19 cellular contexts compared by ENCODE assay signal in genomic region chr18:61948842-61949438, GRCh38. TPM values are rescaled to one million over a fixed set of nuclear protein-coding genes. Genes with fewer than 3 reads are reported as not detected.
DNase-seq lines count a peak whose midpoint lies in the region; ATAC-seq and TF ChIP-seq lines count a peak whose summit lies in the region.
"Had no signal": no experiment of that assay in that cellular context is flagged by ENCODE, and none has a peak within 500 bp of the region (broad histone marks: within the 10 kb centered on the region; RNA-seq: fewer than 3 reads in every experiment).

No MANE protein-coding gene starts in this region.

- no peaks in the 10 kb centered on the region for H3K27me3 ChIP-seq in RWPE2 (ENCODE audit: insufficient read depth, poor library complexity, severe bottlenecking)
- no peaks in the 10 kb centered on the region for H3K27me3 ChIP-seq in H7 (ENCODE audit: control insufficient read depth, insufficient read depth, low read length)

- no peak overlapping the region for H3K27ac Mint-ChIP-seq in effector memory CD8-positive, alpha-beta T cell
- H3K27ac Mint-ChIP-seq in nephron, result peak overlapping the region; percentile 26 to 63 (median 40)
- H3K27ac Mint-ChIP-seq: activated naive CD8-positive, alpha-beta T cell treated with anti-CD3 and anti-CD28 coated beads, Interleukin-2, amount 10 ng/mL, durations not matched to agents 7 days and 5 days; activated T-cell treated with anti-CD3 and anti-CD28 coated beads, Interleukin-2, amount 50 U/mL, for 24 hours had no signal

- peak; percentile 21 for DNase-seq in G401 (ENCODE audit: low spot score)
- no peak for DNase-seq in RWPE2 (ENCODE audit: low spot score)
- DNase-seq in effector memory CD8-positive, alpha-beta T cell, result no peak
- no peak for DNase-seq in H7
- no peak for DNase-seq in kidney tubule cell (ENCODE audit: low spot score)
- DNase-seq in activated CD4-positive, alpha-beta T cell treated with anti-CD3 and anti-CD28 coated beads for 1 hour, result no peak
- DNase-seq: activated CD4-positive, alpha-beta T cell treated with anti-CD3 and anti-CD28 coated beads, Interleukin-2, amount 50 U/mL, for 4 hours; activated naive CD8-positive, alpha-beta T cell treated with anti-CD3 and anti-CD28 coated beads, Interleukin-2, amount 10 ng/mL, durations not matched to agents 7 days and 5 days; activated T-cell treated with anti-CD3 and anti-CD28 coated beads, Interleukin-2, amount 50 U/mL, for 24 hours; AML-193; left colon; NCI-H1092 treated with DMSO at 0.1 percent for 48 hours; NCI-H2107; NCI-H774; posterior cingulate gyrus had no signal

- in situ Hi-C loops in G401 (cut with HindIII; ENCODE audit: low sequenced_read_pairs), result no loop called here

- peaks cover 9 to 17% of the 10 kb centered on the region in 2 donors for H3K4me1 Mint-ChIP-seq in effector memory CD8-positive, alpha-beta T cell (ENCODE audit: low read depth in 2 of 2)
- H3K4me1 Mint-ChIP-seq in nephron, result peaks cover 30% of the 10 kb centered on the region

- H3K9me3 Mint-ChIP-seq in effector memory CD8-positive, alpha-beta T cell, result no peaks in the 10 kb centered on the region
- H3K9me3 Mint-ChIP-seq in nephron, result no peaks in the 10 kb centered on the region
- H3K9me3 Mint-ChIP-seq: activated T-cell treated with anti-CD3 and anti-CD28 coated beads, Interleukin-2, amount 50 U/mL, for 24 hours had no signal

- peak overlapping the region; percentile 85 for H3K27ac ChIP-seq in RWPE2 (ENCODE audit: poor library complexity, severe bottlenecking)
- H3K27ac ChIP-seq: KMS-11 had no signal

- peaks cover 11 to 19% of the 10 kb centered on the region in 2 donors for H3K27me3 Mint-ChIP-seq in effector memory CD8-positive, alpha-beta T cell
- H3K27me3 Mint-ChIP-seq in nephron (ENCODE audit: low read depth), result peaks cover 3% of the 10 kb centered on the region

- H3K4me3 Mint-ChIP-seq in effector memory CD8-positive, alpha-beta T cell, result no peak overlapping the region
- H3K4me3 Mint-ChIP-seq in nephron, result no peak overlapping the region
- H3K4me3 Mint-ChIP-seq: activated naive CD8-positive, alpha-beta T cell treated with anti-CD3 and anti-CD28 coated beads, Interleukin-2, amount 10 ng/mL, durations not matched to agents 7 days and 5 days; activated T-cell treated with anti-CD3 and anti-CD28 coated beads, Interleukin-2, amount 50 U/mL, for 24 hours had no signal

- no peaks in the 10 kb centered on the region for H3K36me3 Mint-ChIP-seq in effector memory CD8-positive, alpha-beta T cell (ENCODE audit: insufficient read depth)
- H3K36me3 Mint-ChIP-seq in nephron (ENCODE audit: low read depth), result no peaks in the 10 kb centered on the region

- H3K4me3 ChIP-seq in RWPE2 (ENCODE audit: severe bottlenecking) (no peak overlapping the region), H7 (ENCODE audit: insufficient read depth, low read depth, low read length) (no peak overlapping the region)

- no peak for TF ChIP-seq CTCF in RWPE2 (IDR thresholded peaks at IDR 0.05; ENCODE audit: poor library complexity, severe bottlenecking)
- no peak for TF ChIP-seq CTCF in nephron (IDR thresholded peaks at IDR 0.05; ENCODE audit: unreplicated experiment in 3 of 3)

- H3K4me1 ChIP-seq in RWPE2 (ENCODE audit: insufficient read depth, poor library complexity, severe bottlenecking), result peaks cover 46% of the 10 kb centered on the region

- H3K9me3 ChIP-seq in RWPE2 (ENCODE audit: severe bottlenecking), result no peaks in the 10 kb centered on the region

- ATAC-seq in RWPE2 (ENCODE audit: low read depth), result no peak
- peak; percentile 49 for ATAC-seq in effector memory CD8-positive, alpha-beta T cell (replicated peaks)
- ATAC-seq in GM19467 (IDR thresholded peaks at IDR 0.05; ENCODE audit: unreplicated experiment), result no peak
- ATAC-seq: left colon, Panc1 had no signal

- H3K36me3 ChIP-seq in RWPE2 (ENCODE audit: low read depth) (no peaks in the 10 kb centered on the region), H7 (replicated peaks; ENCODE audit: control insufficient read depth, insufficient read depth, low read length) (no peaks in the 10 kb centered on the region)

RNA-seq across cellular contexts. Expression of gene RNF152, which starts 56.1 kb away (rescaled TPM):
- 0.07 TPM in 1 of 2 replicates, not detected in the other for total RNA-seq in G401 (2014; rRNA removed; shearing (Covaris generic))
- total RNA-seq in H7 (2014; rRNA removed; shearing (Covaris generic)), result 8.8 and 8.9 TPM in 2 replicates

Comparison
In these comparisons a context has a peak if more than half of its experiments do, and no peak if none do; other contexts are left out.
1. H3K27ac Mint-ChIP-seq: peak in nephron (3 of 3); none in effector memory CD8-positive, alpha-beta T cell (0 of 2).